In the genomic region with DNA sequence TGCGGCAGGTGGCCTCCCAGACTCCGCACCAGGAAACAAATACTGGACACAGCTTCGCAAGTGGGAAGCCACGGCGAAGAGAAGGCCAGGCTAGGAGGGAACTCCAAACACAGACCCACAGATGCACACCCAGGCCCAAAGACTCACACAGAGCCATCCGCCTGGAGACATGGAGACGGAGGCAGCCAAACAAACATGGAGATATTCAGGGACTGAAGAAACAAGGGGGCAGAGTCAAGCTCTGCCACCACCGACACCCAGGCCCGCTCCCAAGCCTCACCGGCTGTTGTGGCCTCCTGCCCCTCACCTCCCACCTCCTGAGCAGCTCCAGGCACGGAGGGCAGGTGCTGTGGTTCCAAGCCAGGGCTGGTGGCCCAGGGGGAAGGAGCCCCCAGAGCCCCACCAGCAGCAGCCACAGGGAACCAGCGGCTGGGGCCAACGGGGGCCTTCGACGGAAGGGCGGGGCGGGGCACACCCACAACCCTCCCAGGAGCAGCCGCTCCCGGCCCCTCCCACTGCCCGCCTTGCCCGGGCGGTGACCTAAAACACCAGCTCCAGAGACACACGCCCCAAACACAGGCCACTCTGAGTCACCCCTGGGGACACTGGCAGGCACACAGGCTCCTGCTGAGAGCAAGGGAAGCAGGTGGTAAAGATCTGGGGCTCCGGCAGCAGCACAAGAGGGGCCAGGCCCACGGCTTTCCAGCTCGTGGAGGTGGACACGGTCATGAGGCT, we compare ENCODE assay signal across 1 cellular context.
A peak's percentile ranks its signal among the peaks of the same experiment; 100 is the strongest.
TF ChIP-seq lines count a peak whose summit lies in the region.

No MANE protein-coding gene starts in this region.

TF ChIP-seq in K562, 482 proteins besides CTCF, POLR2A, EP300 and RAD21 (continued from another document and continues in another):
- TF ChIP-seq, protein P1, sequence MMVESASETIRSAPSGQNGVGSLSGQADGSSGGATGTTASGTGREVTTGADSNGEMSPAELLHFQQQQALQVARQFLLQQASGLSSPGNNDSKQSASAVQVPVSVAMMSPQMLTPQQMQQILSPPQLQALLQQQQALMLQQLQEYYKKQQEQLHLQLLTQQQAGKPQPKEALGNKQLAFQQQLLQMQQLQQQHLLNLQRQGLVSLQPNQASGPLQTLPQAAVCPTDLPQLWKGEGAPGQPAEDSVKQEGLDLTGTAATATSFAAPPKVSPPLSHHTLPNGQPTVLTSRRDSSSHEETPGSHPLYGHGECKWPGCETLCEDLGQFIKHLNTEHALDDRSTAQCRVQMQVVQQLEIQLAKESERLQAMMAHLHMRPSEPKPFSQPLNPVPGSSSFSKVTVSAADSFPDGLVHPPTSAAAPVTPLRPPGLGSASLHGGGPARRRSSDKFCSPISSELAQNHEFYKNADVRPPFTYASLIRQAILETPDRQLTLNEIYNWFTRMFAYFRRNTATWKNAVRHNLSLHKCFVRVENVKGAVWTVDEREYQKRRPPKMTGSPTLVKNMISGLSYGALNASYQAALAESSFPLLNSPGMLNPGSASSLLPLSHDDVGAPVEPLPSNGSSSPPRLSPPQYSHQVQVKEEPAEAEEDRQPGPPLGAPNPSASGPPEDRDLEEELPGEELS (CRISPR knock-in tag; IDR thresholded peaks at IDR 0.05; ENCODE audit: borderline replicate concordance) = no peak; the same call in 1 of the 2 replicates
- TF ChIP-seq E2F1 (CRISPR knock-in tag; IDR thresholded peaks at IDR 0.05) = 0 out of 2 replicates have a peak, but pooled peaks have one; percentile 54
- no peak for TF ChIP-seq RHOXF2B (CRISPR knock-in tag; conservative IDR thresholded peaks at IDR 0.05)
- no peak for TF ChIP-seq HDAC8 (tag; IDR thresholded peaks at IDR 0.05)
- TF ChIP-seq FOS (IDR thresholded peaks at IDR 0.05; ENCODE audit: extremely low read depth, insufficient read length) = no peak
- TF ChIP-seq ZNF436 (CRISPR knock-in tag; IDR thresholded peaks at IDR 0.05) = no peak
- peak; percentile 70 to 76 for TF ChIP-seq NRF1 (conservative IDR thresholded peaks at IDR 0.05 in 1 of 2, IDR thresholded peaks at IDR 0.05 in 1 of 2)
- TF ChIP-seq, protein P2, sequence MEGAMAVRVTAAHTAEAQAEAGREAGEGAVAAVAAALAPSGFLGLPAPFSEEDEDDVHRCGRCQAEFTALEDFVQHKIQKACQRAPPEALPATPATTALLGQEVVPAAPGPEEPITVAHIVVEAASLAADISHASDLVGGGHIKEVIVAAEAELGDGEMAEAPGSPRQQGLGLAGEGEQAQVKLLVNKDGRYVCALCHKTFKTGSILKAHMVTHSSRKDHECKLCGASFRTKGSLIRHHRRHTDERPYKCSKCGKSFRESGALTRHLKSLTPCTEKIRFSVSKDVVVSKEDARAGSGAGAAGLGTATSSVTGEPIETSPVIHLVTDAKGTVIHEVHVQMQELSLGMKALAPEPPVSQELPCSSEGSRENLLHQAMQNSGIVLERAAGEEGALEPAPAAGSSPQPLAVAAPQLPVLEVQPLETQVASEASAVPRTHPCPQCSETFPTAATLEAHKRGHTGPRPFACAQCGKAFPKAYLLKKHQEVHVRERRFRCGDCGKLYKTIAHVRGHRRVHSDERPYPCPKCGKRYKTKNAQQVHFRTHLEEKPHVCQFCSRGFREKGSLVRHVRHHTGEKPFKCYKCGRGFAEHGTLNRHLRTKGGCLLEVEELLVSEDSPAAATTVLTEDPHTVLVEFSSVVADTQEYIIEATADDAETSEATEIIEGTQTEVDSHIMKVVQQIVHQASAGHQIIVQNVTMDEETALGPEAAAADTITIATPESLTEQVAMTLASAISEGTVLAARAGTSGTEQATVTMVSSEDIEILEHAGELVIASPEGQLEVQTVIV (CRISPR knock-in tag; IDR thresholded peaks at IDR 0.05; ENCODE audit: borderline replicate concordance) = no peak
- TF ChIP-seq, protein P3, sequence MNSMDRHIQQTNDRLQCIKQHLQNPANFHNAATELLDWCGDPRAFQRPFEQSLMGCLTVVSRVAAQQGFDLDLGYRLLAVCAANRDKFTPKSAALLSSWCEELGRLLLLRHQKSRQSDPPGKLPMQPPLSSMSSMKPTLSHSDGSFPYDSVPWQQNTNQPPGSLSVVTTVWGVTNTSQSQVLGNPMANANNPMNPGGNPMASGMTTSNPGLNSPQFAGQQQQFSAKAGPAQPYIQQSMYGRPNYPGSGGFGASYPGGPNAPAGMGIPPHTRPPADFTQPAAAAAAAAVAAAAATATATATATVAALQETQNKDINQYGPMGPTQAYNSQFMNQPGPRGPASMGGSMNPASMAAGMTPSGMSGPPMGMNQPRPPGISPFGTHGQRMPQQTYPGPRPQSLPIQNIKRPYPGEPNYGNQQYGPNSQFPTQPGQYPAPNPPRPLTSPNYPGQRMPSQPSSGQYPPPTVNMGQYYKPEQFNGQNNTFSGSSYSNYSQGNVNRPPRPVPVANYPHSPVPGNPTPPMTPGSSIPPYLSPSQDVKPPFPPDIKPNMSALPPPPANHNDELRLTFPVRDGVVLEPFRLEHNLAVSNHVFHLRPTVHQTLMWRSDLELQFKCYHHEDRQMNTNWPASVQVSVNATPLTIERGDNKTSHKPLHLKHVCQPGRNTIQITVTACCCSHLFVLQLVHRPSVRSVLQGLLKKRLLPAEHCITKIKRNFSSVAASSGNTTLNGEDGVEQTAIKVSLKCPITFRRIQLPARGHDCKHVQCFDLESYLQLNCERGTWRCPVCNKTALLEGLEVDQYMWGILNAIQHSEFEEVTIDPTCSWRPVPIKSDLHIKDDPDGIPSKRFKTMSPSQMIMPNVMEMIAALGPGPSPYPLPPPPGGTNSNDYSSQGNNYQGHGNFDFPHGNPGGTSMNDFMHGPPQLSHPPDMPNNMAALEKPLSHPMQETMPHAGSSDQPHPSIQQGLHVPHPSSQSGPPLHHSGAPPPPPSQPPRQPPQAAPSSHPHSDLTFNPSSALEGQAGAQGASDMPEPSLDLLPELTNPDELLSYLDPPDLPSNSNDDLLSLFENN (IDR thresholded peaks at IDR 0.05; ENCODE audit: low read depth in 2 of 2, low read length in 2 of 2) = no peak
- TF ChIP-seq FOXK2 (conservative IDR thresholded peaks at IDR 0.05 in 1 of 2, IDR thresholded peaks at IDR 0.05 in 1 of 2; ENCODE audit: low read depth in 2 of 2) = peak in 1 of 2 experiments; percentile 49; a peak in 1 of 4 replicates
- no peak for TF ChIP-seq DMBX1 (CRISPR knock-in tag; IDR thresholded peaks at IDR 0.05; ENCODE audit: borderline replicate concordance)
- TF ChIP-seq, protein P4, sequence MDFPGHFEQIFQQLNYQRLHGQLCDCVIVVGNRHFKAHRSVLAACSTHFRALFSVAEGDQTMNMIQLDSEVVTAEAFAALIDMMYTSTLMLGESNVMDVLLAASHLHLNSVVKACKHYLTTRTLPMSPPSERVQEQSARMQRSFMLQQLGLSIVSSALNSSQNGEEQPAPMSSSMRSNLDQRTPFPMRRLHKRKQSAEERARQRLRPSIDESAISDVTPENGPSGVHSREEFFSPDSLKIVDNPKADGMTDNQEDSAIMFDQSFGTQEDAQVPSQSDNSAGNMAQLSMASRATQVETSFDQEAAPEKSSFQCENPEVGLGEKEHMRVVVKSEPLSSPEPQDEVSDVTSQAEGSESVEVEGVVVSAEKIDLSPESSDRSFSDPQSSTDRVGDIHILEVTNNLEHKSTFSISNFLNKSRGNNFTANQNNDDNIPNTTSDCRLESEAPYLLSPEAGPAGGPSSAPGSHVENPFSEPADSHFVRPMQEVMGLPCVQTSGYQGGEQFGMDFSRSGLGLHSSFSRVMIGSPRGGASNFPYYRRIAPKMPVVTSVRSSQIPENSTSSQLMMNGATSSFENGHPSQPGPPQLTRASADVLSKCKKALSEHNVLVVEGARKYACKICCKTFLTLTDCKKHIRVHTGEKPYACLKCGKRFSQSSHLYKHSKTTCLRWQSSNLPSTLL (IDR thresholded peaks at IDR 0.05) = no peak
- TF ChIP-seq ETS2 (tag; IDR thresholded peaks at IDR 0.05; ENCODE audit: borderline replicate concordance, poor library complexity, severe bottlenecking) = no peak
- TF ChIP-seq HNRNPUL1 (IDR thresholded peaks at IDR 0.05; ENCODE audit: low read length) = no peak
- TF ChIP-seq NELFE (IDR thresholded peaks at IDR 0.05; ENCODE audit: insufficient read depth, insufficient read length) = no peak
- TF ChIP-seq ZNF408 (CRISPR knock-in tag; IDR thresholded peaks at IDR 0.05; ENCODE audit: low read depth) = no peak
- TF ChIP-seq NEUROD1 (IDR thresholded peaks at IDR 0.05; ENCODE audit: borderline replicate concordance, low read depth, low read length, partially characterized antibody) = no peak
- no peak for TF ChIP-seq SRSF1 (IDR thresholded peaks at IDR 0.05; ENCODE audit: low read depth, low read length)
- TF ChIP-seq CREBBP (IDR thresholded peaks at IDR 0.05; ENCODE audit: low read depth, low read length) = no peak
- TF ChIP-seq NFE2L1 (tag; IDR thresholded peaks at IDR 0.05; ENCODE audit: borderline replicate concordance, low read depth) = no peak
- TF ChIP-seq DLX4 (CRISPR knock-in tag; IDR thresholded peaks at IDR 0.05) = no peak
- TF ChIP-seq ZNF175 (CRISPR knock-in tag; IDR thresholded peaks at IDR 0.05; ENCODE audit: low read depth) = no peak
- TF ChIP-seq STAT5A (IDR thresholded peaks at IDR 0.05; ENCODE audit: borderline replicate concordance, low read length) = no peak
- peak; percentile 36; the same call in 1 of the 2 replicates for TF ChIP-seq CXXC5 (CRISPR knock-in tag; IDR thresholded peaks at IDR 0.05)
- no peak for TF ChIP-seq HDAC1 (IDR thresholded peaks at IDR 0.05)
- TF ChIP-seq TSC22D4 (tag; IDR thresholded peaks at IDR 0.05) = no peak
- no peak for TF ChIP-seq POU5F1 (IDR thresholded peaks at IDR 0.05; ENCODE audit: borderline replicate concordance, low read depth, low read length, partially characterized antibody)
- TF ChIP-seq, protein P5, sequence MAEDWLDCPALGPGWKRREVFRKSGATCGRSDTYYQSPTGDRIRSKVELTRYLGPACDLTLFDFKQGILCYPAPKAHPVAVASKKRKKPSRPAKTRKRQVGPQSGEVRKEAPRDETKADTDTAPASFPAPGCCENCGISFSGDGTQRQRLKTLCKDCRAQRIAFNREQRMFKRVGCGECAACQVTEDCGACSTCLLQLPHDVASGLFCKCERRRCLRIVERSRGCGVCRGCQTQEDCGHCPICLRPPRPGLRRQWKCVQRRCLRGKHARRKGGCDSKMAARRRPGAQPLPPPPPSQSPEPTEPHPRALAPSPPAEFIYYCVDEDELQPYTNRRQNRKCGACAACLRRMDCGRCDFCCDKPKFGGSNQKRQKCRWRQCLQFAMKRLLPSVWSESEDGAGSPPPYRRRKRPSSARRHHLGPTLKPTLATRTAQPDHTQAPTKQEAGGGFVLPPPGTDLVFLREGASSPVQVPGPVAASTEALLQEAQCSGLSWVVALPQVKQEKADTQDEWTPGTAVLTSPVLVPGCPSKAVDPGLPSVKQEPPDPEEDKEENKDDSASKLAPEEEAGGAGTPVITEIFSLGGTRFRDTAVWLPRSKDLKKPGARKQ (CRISPR knock-in tag; IDR thresholded peaks at IDR 0.05) = no peak
- TF ChIP-seq CBX5 (IDR thresholded peaks at IDR 0.05; ENCODE audit: borderline replicate concordance, low read depth) = no peak
- TF ChIP-seq, protein P6, sequence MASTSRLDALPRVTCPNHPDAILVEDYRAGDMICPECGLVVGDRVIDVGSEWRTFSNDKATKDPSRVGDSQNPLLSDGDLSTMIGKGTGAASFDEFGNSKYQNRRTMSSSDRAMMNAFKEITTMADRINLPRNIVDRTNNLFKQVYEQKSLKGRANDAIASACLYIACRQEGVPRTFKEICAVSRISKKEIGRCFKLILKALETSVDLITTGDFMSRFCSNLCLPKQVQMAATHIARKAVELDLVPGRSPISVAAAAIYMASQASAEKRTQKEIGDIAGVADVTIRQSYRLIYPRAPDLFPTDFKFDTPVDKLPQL (IDR thresholded peaks at IDR 0.05; ENCODE audit: extremely low read depth, insufficient read length) = no peak
- no peak for TF ChIP-seq POLR2H (tag; IDR thresholded peaks at IDR 0.05; ENCODE audit: low read depth)
- no peak for TF ChIP-seq SIX5 (IDR thresholded peaks at IDR 0.05; ENCODE audit: borderline replicate concordance in 1 of 2, insufficient read depth in 1 of 2, low read depth in 1 of 2, low read length in 2 of 2)
- no peak for TF ChIP-seq FOXJ2 (tag; IDR thresholded peaks at IDR 0.05)
- TF ChIP-seq TFE3 (CRISPR knock-in tag; IDR thresholded peaks at IDR 0.05) = no peak
- 0 out of 2 replicates have a peak, but pooled peaks have one; percentile 28 for TF ChIP-seq CREB1 (IDR thresholded peaks at IDR 0.05)
- TF ChIP-seq CREB1 (CRISPR knock-in tag; IDR thresholded peaks at IDR 0.05) = no peak
- peak; percentile 91 for TF ChIP-seq MYNN (IDR thresholded peaks at IDR 0.05)
- TF ChIP-seq MYNN (CRISPR knock-in tag; IDR thresholded peaks at IDR 0.05) = no peak
- no peak for TF ChIP-seq TCF7 (IDR thresholded peaks at IDR 0.05; ENCODE audit: borderline replicate concordance)
- no peak for TF ChIP-seq ZBTB8A (IDR thresholded peaks at IDR 0.05; ENCODE audit: partially characterized antibody)
- no peak for TF ChIP-seq ZNF561 (CRISPR knock-in tag; conservative IDR thresholded peaks at IDR 0.05)
- TF ChIP-seq HMG20B (CRISPR knock-in tag; IDR thresholded peaks at IDR 0.05) = no peak
- no peak for TF ChIP-seq RBM22 (IDR thresholded peaks at IDR 0.05; ENCODE audit: low read depth, low read length, poor library complexity, severe bottlenecking)
- no peak for TF ChIP-seq GATAD2B (IDR thresholded peaks at IDR 0.05; ENCODE audit: borderline replicate concordance)
- TF ChIP-seq JUNB (CRISPR knock-in tag; conservative IDR thresholded peaks at IDR 0.05) = no peak
